In the genomic region with DNA sequence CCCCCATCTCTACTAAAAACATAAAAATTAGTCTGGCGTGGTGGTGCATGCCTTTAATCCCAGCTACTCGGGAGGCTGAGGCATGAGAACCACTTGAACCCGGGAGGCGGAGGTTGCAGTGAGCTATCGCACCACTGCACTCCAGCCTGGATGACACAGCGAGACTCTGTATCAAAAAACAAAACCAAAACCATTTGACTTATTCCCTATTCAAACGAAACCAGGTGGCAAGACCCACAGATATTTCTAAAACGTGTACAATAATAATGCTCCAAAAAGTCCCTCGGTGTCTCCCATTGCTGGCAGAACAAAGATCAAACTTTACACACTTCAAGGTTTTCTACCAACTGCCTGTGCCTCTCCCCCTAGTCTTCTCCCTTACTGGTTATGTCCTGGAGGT, we compare ENCODE assay signal across 10 cellular contexts. TPM values are rescaled to one million over a fixed set of nuclear protein-coding genes. Genes with fewer than 3 reads are reported as not detected.
DNase-seq lines count a peak whose midpoint lies in the region; ATAC-seq and TF ChIP-seq lines count a peak whose summit lies in the region.
"Had no signal": no experiment of that assay in that cellular context is flagged by ENCODE, and none has a peak within 500 bp of the region (broad histone marks: within the 10 kb centered on the region; RNA-seq: fewer than 3 reads in every experiment).

No MANE protein-coding gene starts in this region.

- TF ChIP-seq POLR2A in GM19193 (IDR thresholded peaks at IDR 0.05; ENCODE audit: extremely low read depth, insufficient read depth, insufficient read length) (peak; percentile 40), stomach (IDR thresholded peaks at IDR 0.05) (no peak)

- H3K27ac ChIP-seq in heart right ventricle, result no peak overlapping the region
- peak overlapping the region in 1 of 5 donors; percentile 15 for H3K27ac ChIP-seq in stomach

- intact Hi-C loops in heart right ventricle (cut with DNase I), result no loop called here
- intact Hi-C loops in stomach (cut with DNase I; ENCODE audit: low total_unique reads), result no loop called here

- CTCF ChIA-PET in GM10248 (lab: Yijun Ruan, JAX), result interaction anchor here (1.1 kb wide), 1 partner anchor 10 kb away, joined by 5 read pairs; no protein-coding TSS in a partner anchor

- TF ChIP-seq EP300 in stomach (IDR thresholded peaks at IDR 0.05), result no peak

- 89 to 91% methylated on average over 9 of the region's 9 CpGs for WGBS in heart right ventricle, 2 donors
- 74 to 83% (median 78%) methylated on average over 9 of the region's 9 CpGs for WGBS in stomach, 5 donors

- no peaks in the 10 kb centered on the region for H3K9me3 ChIP-seq in heart right ventricle
- no peaks in the 10 kb centered on the region for H3K9me3 ChIP-seq in stomach

- POLR2A ChIA-PET in GM10248 (lab: Yijun Ruan, JAX), result no interaction called here

- H3K27me3 ChIP-seq in heart right ventricle (no peaks in the 10 kb centered on the region), stomach (no peaks in the 10 kb centered on the region)

- no peak overlapping the region for H3K4me3 ChIP-seq in heart right ventricle
- no peak overlapping the region for H3K4me3 ChIP-seq in stomach

- DNase-seq in GM10248 (ENCODE audit: extremely low spot score) (peak; percentile 49), heart right ventricle (no peak), stomach (no peak), GDM1 (lab: John Stamatoyannopoulos, UW) (no peak)
- DNase-seq in activated CD8-positive, alpha-beta memory T cell treated with anti-CD3 and anti-CD28 coated beads for 24 hours, result no peak
- DNase-seq: AML-193, NCI-H226 had no signal

- ATAC-seq in HG02610 (IDR thresholded peaks at IDR 0.05; ENCODE audit: unreplicated experiment) (peak; percentile 80), HG03460 (IDR thresholded peaks at IDR 0.05; ENCODE audit: unreplicated experiment) (peak; percentile 70), heart right ventricle (no peak)

- TF ChIP-seq CTCF in GM10248 (IDR thresholded peaks at IDR 0.05; ENCODE audit: control extremely low read depth, extremely low read depth, low read depth, missing control alignments), result no peak
- no peak for TF ChIP-seq CTCF in heart right ventricle (IDR thresholded peaks at IDR 0.05)
- no peak for TF ChIP-seq CTCF in stomach (IDR thresholded peaks at IDR 0.05)

- H3K36me3 ChIP-seq in heart right ventricle (peaks cover 0 to 32% (median 0%) of the 10 kb centered on the region in 9 donors), stomach (peaks cover 0 to 10% (median 6%) of the 10 kb centered on the region in 4 donors)

- H3K4me1 ChIP-seq in heart right ventricle (peaks cover 0 to 6% (median 0%) of the 10 kb centered on the region in 9 donors), stomach (peaks cover 0 to 27% (median 12%) of the 10 kb centered on the region in 4 donors)

RNA-seq across cellular contexts. Expression of a gene that starts 29.8 kb away (rescaled TPM):
- total RNA-seq in heart right ventricle, result 10 to 100 TPM in 9 of 10 donors, 1 to 10 TPM in 1; 9.8 to 16.3 (median 11.4) TPM
- polyA plus RNA-seq in heart right ventricle, result 1 to 10 TPM; 1.9 to 6.0 TPM
- total RNA-seq in stomach, result 10 to 100 TPM; 18.7 to 72.5 (median 49.8) TPM
- 10 to 100 TPM in 1 of 3 donors, 1 to 10 TPM in 2; 6.0 to 13.7 (median 8.9) TPM for polyA plus RNA-seq in stomach

Comparison
In these comparisons a context has a peak if more than half of its experiments do, and no peak if none do; other contexts are left out.
1. ATAC-seq: peak in HG02610 (single experiment) and HG03460 (single experiment); none in heart right ventricle (0 of 8).